Comparison of ENCODE assay signal across 39 cellular contexts in genomic region chr22:36907464-36907863, GRCh38. TPM values are rescaled to one million over a fixed set of nuclear protein-coding genes. Genes with fewer than 3 reads are reported as not detected.
"Had no signal": no experiment of that assay in that cellular context is flagged by ENCODE, and none has a peak within 500 bp of the region (broad histone marks: within the 10 kb centered on the region; RNA-seq: fewer than 3 reads in every experiment).

No MANE protein-coding gene starts in this region.

- H3K9me3 ChIP-seq: adrenal gland, body of pancreas, esophagus squamous epithelium had no signal

- H3K4me1 ChIP-seq: adrenal gland, body of pancreas, esophagus squamous epithelium, gastroesophageal sphincter had no signal

- H3K36me3 ChIP-seq: adrenal gland, esophagus squamous epithelium, gastroesophageal sphincter, heart right ventricle, WERI-Rb-1 had no signal

- FAIRE-seq: colon, endometrium, endothelial cell of umbilical vein had no signal

- H3K4me3 ChIP-seq: adrenal gland, body of pancreas, esophagus squamous epithelium, gastroesophageal sphincter, heart right ventricle had no signal

- H3K27ac ChIP-seq: adrenal gland, body of pancreas, epithelial cell of prostate, esophagus squamous epithelium, gastroesophageal sphincter, heart right ventricle, WERI-Rb-1 had no signal

- H3K9me3 Mint-ChIP-seq: activated B cell treated with CpG ODN at 0.5 μM for 24 hours; activated CD8-positive, alpha-beta T cell treated with anti-CD3 and anti-CD28 coated beads for 36 hours; activated naive CD4-positive, alpha-beta T cell treated with anti-CD3 and anti-CD28 coated beads for 36 hours; activated naive CD4-positive, alpha-beta T cell treated with anti-CD3 and anti-CD28 coated beads, Interleukin-2, amount 50 U/mL, for 24 hours; activated naive CD8-positive, alpha-beta T cell treated with anti-CD3 and anti-CD28 coated beads for 36 hours; activated naive CD8-positive, alpha-beta T cell treated with anti-CD3 and anti-CD28 coated beads, Interleukin-2, amount 50 U/mL, for 24 hours; activated T-helper 1 cell treated with anti-CD3 and anti-CD28 coated beads, Interleukin-12 subunit alpha, Interleukin-12 subunit beta, Interleukin-2, Interleukin-4 antibody, amounts not matched to agents 30 ng/mL and 10 ng/mL and 1 ng/mL, durations not matched to agents 14 hours and 24 hours and 36 hours had no signal

- H3K4me3 Mint-ChIP-seq: activated B cell treated with CpG ODN at 0.5 μM for 24 hours; activated CD8-positive, alpha-beta T cell treated with anti-CD3 and anti-CD28 coated beads for 36 hours; activated naive CD4-positive, alpha-beta T cell treated with anti-CD3 and anti-CD28 coated beads for 36 hours; activated naive CD4-positive, alpha-beta T cell treated with anti-CD3 and anti-CD28 coated beads, Interleukin-2, amount 50 U/mL, for 24 hours; activated naive CD8-positive, alpha-beta T cell treated with anti-CD3 and anti-CD28 coated beads for 36 hours; activated naive CD8-positive, alpha-beta T cell treated with anti-CD3 and anti-CD28 coated beads, Interleukin-2, amount 50 U/mL, for 24 hours; activated T-helper 1 cell treated with anti-CD3 and anti-CD28 coated beads, Interleukin-12 subunit alpha, Interleukin-12 subunit beta, Interleukin-2, Interleukin-4 antibody, amounts not matched to agents 30 ng/mL and 10 ng/mL and 1 ng/mL, durations not matched to agents 14 hours and 24 hours and 36 hours; T-helper 1 cell treated with Interleukin-12 subunit alpha and Interleukin-12 subunit beta and Interleukin-4 antibody, amounts not matched to agents 30 μg/mL and 1 μg/mL, for 36 hours; T-helper 2 cell treated with Interferon-gamma antibody and Interleukin-4, amounts not matched to agents 5 μg/mL and 100 μg/mL, for 36 hours had no signal

- DNase-seq: activated B cell treated with CpG ODN at 0.5 μM for 24 hours; activated CD4-positive, alpha-beta T cell treated with anti-CD3 and anti-CD28 coated beads for 48 hours; activated CD4-positive, alpha-beta T cell treated with anti-CD3 and anti-CD28 coated beads, Interleukin-2, amount 50 U/mL, for 1 hour; activated CD4-positive, alpha-beta T cell treated with anti-CD3 and anti-CD28 coated beads, Interleukin-2, amount 50 U/mL, for 48 hours; activated CD8-positive, alpha-beta memory T cell treated with anti-CD3 and anti-CD28 coated beads for 24 hours; activated CD8-positive, alpha-beta memory T cell treated with anti-CD3 and anti-CD28 coated beads, Interleukin-2, amount 50 U/mL, for 4 hours; activated CD8-positive, alpha-beta T cell treated with anti-CD3 and anti-CD28 coated beads for 36 hours; activated effector memory CD4-positive, alpha-beta T cell treated with anti-CD3 and anti-CD28 coated beads, Interleukin-2, amount 50 U/mL, for 16 hours; activated naive CD4-positive, alpha-beta T cell treated with anti-CD3 and anti-CD28 coated beads for 36 hours; activated naive CD8-positive, alpha-beta T cell treated with anti-CD3 and anti-CD28 coated beads for 36 hours; activated naive CD8-positive, alpha-beta T cell treated with anti-CD3 and anti-CD28 coated beads, Interleukin-2, amount 50 U/mL, for 24 hours; activated T-cell treated with anti-CD3 and anti-CD28 coated beads, Interleukin-2, amount 50 U/mL, for 1 hour; activated T-cell treated with anti-CD3 and anti-CD28 coated beads, Interleukin-2, amount 50 U/mL, for 48 hours; adrenal gland; amygdala; aorta; body of pancreas; caudate nucleus; effector CD8-positive, alpha-beta T cell; esophagus squamous epithelium; foreskin melanocyte; heart right ventricle; T1000; WERI-Rb-1 had no signal

- H3K27me3 ChIP-seq: adrenal gland, body of pancreas had no signal

- ATAC-seq: activated CD4-positive, CD25-positive, alpha-beta regulatory T cell treated with anti-CD3 and anti-CD28 coated beads, Interleukin-2, amount 50 U/mL, for 24 hours; activated CD8-positive, alpha-beta T cell treated with anti-CD3 and anti-CD28 coated beads for 36 hours; activated naive CD8-positive, alpha-beta T cell treated with anti-CD3 and anti-CD28 coated beads, Interleukin-2, amount 50 U/mL, for 24 hours; body of pancreas; gastroesophageal sphincter; heart right ventricle had no signal

- H3K36me3 Mint-ChIP-seq: activated naive CD4-positive, alpha-beta T cell treated with anti-CD3 and anti-CD28 coated beads, Interleukin-2, amount 50 U/mL, for 24 hours; activated naive CD8-positive, alpha-beta T cell treated with anti-CD3 and anti-CD28 coated beads for 36 hours had no signal

- H3K4me1 Mint-ChIP-seq: activated B cell treated with CpG ODN at 0.5 μM for 24 hours; activated naive CD4-positive, alpha-beta T cell treated with anti-CD3 and anti-CD28 coated beads, Interleukin-2, amount 50 U/mL, for 24 hours; activated naive CD8-positive, alpha-beta T cell treated with anti-CD3 and anti-CD28 coated beads for 36 hours; activated naive CD8-positive, alpha-beta T cell treated with anti-CD3 and anti-CD28 coated beads, Interleukin-2, amount 50 U/mL, for 24 hours had no signal

- H3K27ac Mint-ChIP-seq: activated B cell treated with CpG ODN at 0.5 μM for 24 hours; activated CD8-positive, alpha-beta T cell treated with anti-CD3 and anti-CD28 coated beads for 36 hours; activated naive CD4-positive, alpha-beta T cell treated with anti-CD3 and anti-CD28 coated beads for 36 hours; activated naive CD4-positive, alpha-beta T cell treated with anti-CD3 and anti-CD28 coated beads, Interleukin-2, amount 50 U/mL, for 24 hours; activated naive CD8-positive, alpha-beta T cell treated with anti-CD3 and anti-CD28 coated beads for 36 hours; activated naive CD8-positive, alpha-beta T cell treated with anti-CD3 and anti-CD28 coated beads, Interleukin-2, amount 50 U/mL, for 24 hours; activated T-helper 1 cell treated with anti-CD3 and anti-CD28 coated beads, Interleukin-12 subunit alpha, Interleukin-12 subunit beta, Interleukin-2, Interleukin-4 antibody, amounts not matched to agents 30 ng/mL and 10 ng/mL and 1 ng/mL, durations not matched to agents 14 hours and 24 hours and 36 hours; activated T-helper 2 cell treated with anti-CD3 and anti-CD28 coated beads, Interferon-gamma antibody, Interleukin-2, Interleukin-4, amounts not matched to agents 10 μg/mL and 5 μg/mL and 100 μg/mL, durations not matched to agents 14 hours and 24 hours and 36 hours; T-helper 1 cell treated with Interleukin-12 subunit alpha and Interleukin-12 subunit beta and Interleukin-4 antibody, amounts not matched to agents 30 μg/mL and 1 μg/mL, for 36 hours; T-helper 2 cell treated with Interferon-gamma antibody and Interleukin-4, amounts not matched to agents 5 μg/mL and 100 μg/mL, for 36 hours had no signal

RNA-seq across cellular contexts. Expression of gene CSF2RB, which starts 6.0 kb away (rescaled TPM):
- total RNA-seq: fibroblast of lung had no signal
- polyA plus RNA-seq: fibroblast of lung had no signal

RNA-seq across cellular contexts. Expression of gene NCF4, which starts 46.7 kb away (rescaled TPM):
- total RNA-seq: chondrocyte, dermis microvascular lymphatic vessel endothelial cell, endothelial cell of umbilical vein, fibroblast of lung, fibroblast of villous mesenchyme had no signal
- polyA plus RNA-seq: fibroblast of lung had no signal
